24 cellular contexts compared by ENCODE assay signal in genomic region chr2:113141451-113141850, GRCh38. TPM values are rescaled to one million over a fixed set of nuclear protein-coding genes. Genes with fewer than 3 reads are reported as not detected.
"Had no signal": no experiment of that assay in that cellular context is flagged by ENCODE, and none has a peak within 500 bp of the region (broad histone marks: within the 10 kb centered on the region; RNA-seq: fewer than 3 reads in every experiment).

No MANE protein-coding gene starts in this region.

- H3K4me3 ChIP-seq: colonic mucosa, lung, pancreas, smooth muscle cell, suprapubic skin, transverse colon had no signal

- H3K27ac ChIP-seq: colonic mucosa, neutrophil, pancreas, suprapubic skin, transverse colon had no signal

- DNase-seq: colonic mucosa; dermis blood vessel endothelial cell; kidney; naive B cell; pancreas; stimulated activated CD4-positive, alpha-beta T cell treated with anti-CD3 and anti-CD28 coated beads, Interleukin-12 subunit alpha, Interleukin-12 subunit beta, amount 100 ng/mL, for 4 hours; stimulated activated CD4-positive, alpha-beta T cell treated with anti-CD3 and anti-CD28 coated beads, Interleukin-1b, Interleukin-23, amount 100 ng/mL, for 48 hours; stimulated activated CD4-positive, alpha-beta T cell treated with anti-CD3 and anti-CD28 coated beads, Interleukin-4, amount 100 ng/mL, for 1 hour; stimulated activated CD8-positive, alpha-beta memory T cell treated with anti-CD3 and anti-CD28 coated beads, Interleukin-4, amount 100 ng/mL, for 48 hours; stimulated activated naive CD4-positive, alpha-beta T cell; stimulated activated naive CD8-positive, alpha-beta T cell treated with anti-CD3 and anti-CD28 coated beads, Interleukin-15, amount 100 ng/mL, for 72 hours; transverse colon had no signal

- ATAC-seq: left lobe of liver; natural killer cell treated with Interleukin-12 subunit alpha and Interleukin-12 subunit beta and Interleukin-15 and Interleukin-18, amount 100 ng/mL, for 72 hours; pancreas; sciatic nerve; stimulated activated naive CD8-positive, alpha-beta T cell treated with anti-CD3 and anti-CD28 coated beads, Interleukin-15, amount 100 ng/mL, for 72 hours had no signal

RNA-seq across cellular contexts. Expression of gene IL1RN, which starts 14.1 kb away (rescaled TPM):
- total RNA-seq: chondrocyte, fibroblast of villous mesenchyme, frontal cortex, neural crest cell, progenitor cell of endocrine pancreas had no signal
